1 cellular context compared by ENCODE assay signal in genomic region chr1:153945795-153946621, GRCh38.
TF ChIP-seq lines count a peak whose summit lies in the region.

No MANE protein-coding gene starts in this region.

TF ChIP-seq in GM12878, 131 proteins besides CTCF, POLR2A, EP300 and RAD21 (continues in another document):
- TF ChIP-seq CHD1 (IDR thresholded peaks at IDR 0.05; ENCODE audit: low read depth, low read length) (no peak), FOS (IDR thresholded peaks at IDR 0.05; ENCODE audit: borderline replicate concordance, extremely low read depth, insufficient read length) (no peak), WRNIP1 (IDR thresholded peaks at IDR 0.05; ENCODE audit: borderline replicate concordance, low read depth, low read length) (no peak), EZH2 (IDR thresholded peaks at IDR 0.05; ENCODE audit: borderline replicate concordance, control insufficient read depth, low read depth, low read length) (no peak), PBX3 (IDR thresholded peaks at IDR 0.05; ENCODE audit: insufficient replicate concordance, low read depth, low read length) (peak; percentile 78), RELA (IDR thresholded peaks at IDR 0.05; ENCODE audit: borderline replicate concordance, partially characterized antibody) (no peak), NRF1 (conservative IDR thresholded peaks at IDR 0.05; ENCODE audit: low read depth, low read length) (no peak), CBX3 (IDR thresholded peaks at IDR 0.05; ENCODE audit: borderline replicate concordance, low read depth) (no peak), USF1 (IDR thresholded peaks at IDR 0.05; ENCODE audit: borderline replicate concordance, extremely low read length, insufficient read depth, low read depth, low read length) (peak; percentile 83), SP1 (IDR thresholded peaks at IDR 0.05; ENCODE audit: low read depth, low read length) (peak; percentile 65), SPI1 (IDR thresholded peaks at IDR 0.05; ENCODE audit: borderline replicate concordance, insufficient read depth, low read depth, low read length) (peak; percentile 99), SRF (IDR thresholded peaks at IDR 0.05; ENCODE audit: low read depth in 2 of 2, low read length in 2 of 2) (peak in 1 of 2 experiments; percentile 63; a peak in 1 of 4 replicates), SKIL (IDR thresholded peaks at IDR 0.05; ENCODE audit: low read depth, poor library complexity, severe bottlenecking) (no peak), ZNF207 (IDR thresholded peaks at IDR 0.05; ENCODE audit: borderline replicate concordance) (no peak), IKZF2 (IDR thresholded peaks at IDR 0.05) (peak; percentile 55 to 72; a peak in 3 of 4 replicates), PML (IDR thresholded peaks at IDR 0.05; ENCODE audit: low read length) (0 out of 2 replicates have a peak, but pooled peaks have one; percentile 59), STAT1 (conservative IDR thresholded peaks at IDR 0.05) (no peak; the same call in 1 of the 2 replicates), POLR2AphosphoS5 (IDR thresholded peaks at IDR 0.05; ENCODE audit: low read length) (peak; percentile 63), BCL11A (IDR thresholded peaks at IDR 0.05; ENCODE audit: low read depth, low read length) (peak; percentile 94), CUX1 (IDR thresholded peaks at IDR 0.05; ENCODE audit: insufficient replicate concordance, low read depth, low read length) (peak; percentile 53), ZBED1 (IDR thresholded peaks at IDR 0.05; ENCODE audit: borderline replicate concordance) (peak; percentile 62; the same call in 1 of the 2 replicates), TBL1XR1 (IDR thresholded peaks at IDR 0.05; ENCODE audit: low read depth, low read length) (peak; percentile 81), RB1 (IDR thresholded peaks at IDR 0.05; ENCODE audit: borderline replicate concordance) (peak; percentile 49), SIN3A (IDR thresholded peaks at IDR 0.05; ENCODE audit: low read depth, low read length) (peak; percentile 73; the same call in 1 of the 2 replicates), ZNF217 (IDR thresholded peaks at IDR 0.05) (peak; percentile 57), MYC (IDR thresholded peaks at IDR 0.05; ENCODE audit: insufficient read depth, insufficient read length, insufficient replicate concordance, low read length, severe bottlenecking) (no peak), SREBF2 (IDR thresholded peaks at IDR 0.05; ENCODE audit: low read length) (no peak), RFX5 (IDR thresholded peaks at IDR 0.05; ENCODE audit: low read depth, low read length) (no peak), NBN (IDR thresholded peaks at IDR 0.05) (no peak; the same call in 1 of the 2 replicates), KLF5 (IDR thresholded peaks at IDR 0.05; ENCODE audit: partially characterized antibody) (peak; percentile 24), POU2F2 (IDR thresholded peaks at IDR 0.05; ENCODE audit: borderline replicate concordance, low read depth, low read length) (peak; percentile 84), MYB (IDR thresholded peaks at IDR 0.05; ENCODE audit: borderline replicate concordance, low read depth, low read length) (0 out of 2 replicates have a peak, but pooled peaks have one; percentile 38), YY1 (IDR thresholded peaks at IDR 0.05; ENCODE audit: low read depth, low read length) (peak; percentile 36; the same call in 1 of the 2 replicates), ZZZ3 (IDR thresholded peaks at IDR 0.05; ENCODE audit: control insufficient read depth, insufficient read length, low read depth) (no peak), IKZF1 (conservative IDR thresholded peaks at IDR 0.05) (peak; percentile 96), NFIC (IDR thresholded peaks at IDR 0.05; ENCODE audit: low read depth, low read length) (no peak), NR2F1 (conservative IDR thresholded peaks at IDR 0.05) (peak; percentile 34; the same call in 1 of the 2 replicates), HCFC1 (IDR thresholded peaks at IDR 0.05; ENCODE audit: low read length) (no peak; the same call in 1 of the 2 replicates), SUPT20H (IDR thresholded peaks at IDR 0.05; ENCODE audit: borderline replicate concordance, control insufficient read depth, low read depth, low read length) (no peak), MEF2B (IDR thresholded peaks at IDR 0.05; ENCODE audit: partially characterized antibody, poor library complexity, severe bottlenecking) (peak; percentile 67), SUZ12 (IDR thresholded peaks at IDR 0.05; ENCODE audit: unreplicated experiment) (no peak), SMARCA5 (IDR thresholded peaks at IDR 0.05) (peak; percentile 88), ZNF592 (IDR thresholded peaks at IDR 0.05) (peak; percentile 59; the same call in 1 of the 2 replicates), MLLT1 (IDR thresholded peaks at IDR 0.05) (0 out of 2 replicates have a peak, but pooled peaks have one; percentile 60), ATF7 (IDR thresholded peaks at IDR 0.05; ENCODE audit: low read depth) (no peak), YBX1 (IDR thresholded peaks at IDR 0.05) (no peak), CHD2 (IDR thresholded peaks at IDR 0.05; ENCODE audit: borderline replicate concordance, low read depth, low read length) (peak; percentile 57; the same call in 1 of the 2 replicates), BMI1 (IDR thresholded peaks at IDR 0.05; ENCODE audit: borderline replicate concordance) (no peak)
